ENCODE assay signal across 26 cellular contexts in genomic region chr15:82995076-82995475, GRCh38. TPM values are rescaled to one million over a fixed set of nuclear protein-coding genes. Genes with fewer than 3 reads are reported as not detected.
DNase-seq lines count a peak whose midpoint lies in the region; ATAC-seq, FAIRE-seq and TF ChIP-seq lines count a peak whose summit lies in the region.
"Had no signal": no experiment of that assay in that cellular context is flagged by ENCODE, and none has a peak within 500 bp of the region (broad histone marks: within the 10 kb centered on the region; RNA-seq: fewer than 3 reads in every experiment).

No MANE protein-coding gene starts in this region.

- H3K4me1 Mint-ChIP-seq in osteocyte (ENCODE audit: unreplicated experiment), result peaks cover 3% of the 10 kb centered on the region

- no peak for TF ChIP-seq EP300 in A549 (IDR thresholded peaks at IDR 0.05)

- ATAC-seq in A549, result peak; percentile 9 to 23; a peak in 1 of 6 replicates
- ATAC-seq: GM12878 had no signal

- no peaks in the 10 kb centered on the region for H3K79me2 ChIP-seq in osteoblast (ENCODE audit: insufficient read depth, low read length)

- H3K4me3 Mint-ChIP-seq in osteocyte (ENCODE audit: unreplicated experiment), result no peak overlapping the region

- FAIRE-seq in A549 (lab: Jason Lieb, UNC) (no peak), D721Med (lab: Jason Lieb, UNC) (peak; percentile 96)
- FAIRE-seq: A204.1, GM12878, GM19239, H1 had no signal

- no peak overlapping the region for H2AFZ ChIP-seq in osteoblast (ENCODE audit: low read length)
- H2AFZ ChIP-seq: GM23248 had no signal

- H3K27ac Mint-ChIP-seq in osteocyte (ENCODE audit: unreplicated experiment), result no peak overlapping the region

- CTCF ChIA-PET in A549 (lab: Yijun Ruan, JAX), result interaction anchor here (0.6 to 2.3 kb wide), 5 partner anchors 10 to 518 kb away, joined by 4 to 11 read pairs (median 8); partner anchors contain the start of gene C15orf40

- no peaks in the 10 kb centered on the region for H3K27me3 ChIP-seq in osteoblast (ENCODE audit: insufficient read depth, low read length)
- H3K27me3 ChIP-seq: BE2C had no signal

- H3K9me3 ChIP-seq in A549 (no peaks in the 10 kb centered on the region), osteoblast (ENCODE audit: low read depth, low read length) (no peaks in the 10 kb centered on the region)
- H3K9me3 ChIP-seq: BE2C had no signal

- no peaks in the 10 kb centered on the region for H3K36me3 ChIP-seq in osteoblast (ENCODE audit: insufficient read depth, low read length)

- H3K4me1 ChIP-seq in A549 (peaks cover 2% of the 10 kb centered on the region; the same call in 1 of the 3 replicates), osteoblast (ENCODE audit: insufficient read depth, low read length) (peaks cover 5% of the 10 kb centered on the region)
- H3K4me1 ChIP-seq: BE2C had no signal

- peaks cover 9% of the 10 kb centered on the region for H3K36me3 Mint-ChIP-seq in osteocyte (ENCODE audit: unreplicated experiment)

- H3K4me2 ChIP-seq in A549, result no peak overlapping the region
- no peak overlapping the region for H3K4me2 ChIP-seq in osteoblast (ENCODE audit: insufficient read depth, low read length)

- H3K27ac ChIP-seq in A549, result no peak overlapping the region
- no peak overlapping the region for H3K27ac ChIP-seq in osteoblast (ENCODE audit: low read depth, low read length)
- H3K27ac ChIP-seq: 22Rv1, GM23248 had no signal

- H4K20me1 ChIP-seq in osteoblast (ENCODE audit: insufficient read depth, low read length), result no peaks in the 10 kb centered on the region

- no peak for TF ChIP-seq CTCF in A549 (IDR thresholded peaks at IDR 0.05)
- no peak for TF ChIP-seq CTCF in D721Med (IDR thresholded peaks at IDR 0.05; ENCODE audit: insufficient read depth, missing control alignments)
- no peak for TF ChIP-seq CTCF in osteocyte (IDR thresholded peaks at IDR 0.05)
- no peak for TF ChIP-seq CTCF in osteoblast (IDR thresholded peaks at IDR 0.05; ENCODE audit: extremely low read depth, low read depth, low read length)

- no peak for TF ChIP-seq POLR2A in A549 (IDR thresholded peaks at IDR 0.05; ENCODE audit: low read length)

- no peak for TF ChIP-seq RAD21 in A549 (conservative IDR thresholded peaks at IDR 0.05 in 1 of 2, IDR thresholded peaks at IDR 0.05 in 1 of 2)

- WGBS in A549 (ENCODE audit: missing lambda C conversion rate), result 92% methylated on average over 2 of the region's 2 CpGs

- POLR2A ChIA-PET in A549 (lab: Yijun Ruan, JAX), result no interaction called here

- H3K9me3 Mint-ChIP-seq in osteocyte (ENCODE audit: unreplicated experiment), result no peaks in the 10 kb centered on the region
- H3K9me3 Mint-ChIP-seq: CD4-positive, alpha-beta memory T cell had no signal

- H3K4me3 ChIP-seq in A549 (no peak overlapping the region), osteoblast (ENCODE audit: insufficient read depth, low read length) (no peak overlapping the region)
- H3K4me3 ChIP-seq: GM12878, GM23248 had no signal

- no peak for DNase-seq in A549 (ENCODE audit: low read depth in 1 of 2, low spot score in 1 of 2)
- DNase-seq in D721Med (ENCODE audit: insufficient read length, low spot score), result peak; percentile 40
- DNase-seq in NCI-H82 treated with DMSO at 0.1 percent for 48 hours (lab: John Stamatoyannopoulos, UW; ENCODE audit: unreplicated experiment), result peak; percentile 86
- peak; percentile 62 for DNase-seq in osteocyte (ENCODE audit: extremely low spot score, unreplicated experiment)
- no peak for DNase-seq in SKM-1 (lab: John Stamatoyannopoulos, UW; ENCODE audit: unreplicated experiment)
- DNase-seq in osteoblast (ENCODE audit: insufficient read length, low spot score, missing footprints), result no peak
- no peak for DNase-seq in kidney glomerular epithelial cell (lab: John Stamatoyannopoulos, UW)
- DNase-seq: ACHN; AML-193; BE2C; C1 segment of cervical spinal cord; Calu3; CD4-positive, alpha-beta memory T cell; COR-L47; DMS 273 treated with DMSO at 0.1 percent for 48 hours; DMS79; EL; GDM1; GM23248; H7; HCEC 1CT had no signal

- H3K27me3 Mint-ChIP-seq in osteocyte (ENCODE audit: unreplicated experiment), result no peaks in the 10 kb centered on the region
- H3K27me3 Mint-ChIP-seq: CD4-positive, alpha-beta memory T cell had no signal

TF ChIP-seq in A549, 52 proteins besides CTCF, POLR2A, EP300 and RAD21:
- TF ChIP-seq JUN (IDR thresholded peaks at IDR 0.05) (no peak), TFCP2L1 (CRISPR knock-in tag; IDR thresholded peaks at IDR 0.05) (no peak)
TF ChIP-seq in A549: peak in this region for 0.

RNA-seq across cellular contexts. Expression of gene RAMAC, which starts 9.1 kb away (rescaled TPM):
- 50.3 and 68.1 TPM in 2 replicates for polyA plus RNA-seq in A549 (2011; rRNA removed)
- 17.9 and 19.9 TPM in 2 replicates for polyA plus RNA-seq in A549 (2012; cell fraction: cytosol; rRNA removed)
- 6.5 and 10.0 TPM in 2 replicates for polyA plus RNA-seq in A549 (2012; cell fraction: nucleus; rRNA removed)
- polyA plus RNA-seq in A549 (2017; fragmentation: RNase III; extraction: RNeasy Plus Mini Kit Qiagen cat#74134 plus additional on column Dnase treatment), result 38.9 to 40.8 TPM (median 39.7 TPM) in 3 replicates
- polyA minus RNA-seq in A549 (2011; rRNA and poly(A)+ RNA removed), result 15.3 and 24.5 TPM in 2 replicates
- total RNA-seq in osteocyte, result 19.7 and 23.8 TPM in 2 replicates
- 25.6 and 26.4 TPM in 2 replicates for total RNA-seq in osteoblast

RNA-seq across cellular contexts. Expression of gene C15orf40, which starts 16.4 kb away (rescaled TPM):
- 48.0 and 54.1 TPM in 2 replicates for polyA plus RNA-seq in A549 (2011; rRNA removed)
- 45.1 and 46.3 TPM in 2 replicates for polyA plus RNA-seq in A549 (2012; cell fraction: cytosol; rRNA removed)
- 10.8 and 13.8 TPM in 2 replicates for polyA plus RNA-seq in A549 (2012; cell fraction: nucleus; rRNA removed)
- 45.1 to 55.0 TPM (median 47.0 TPM) in 3 replicates for polyA plus RNA-seq in A549 (2017; fragmentation: RNase III; extraction: RNeasy Plus Mini Kit Qiagen cat#74134 plus additional on column Dnase treatment)
- 15.9 and 19.0 TPM in 2 replicates for polyA minus RNA-seq in A549 (2011; rRNA and poly(A)+ RNA removed)
- total RNA-seq in osteocyte, result 22.2 and 24.5 TPM in 2 replicates
- total RNA-seq in osteoblast, result 10.9 and 13.4 TPM in 2 replicates

RNA-seq across cellular contexts. Expression of gene HOMER2, which starts 42.6 kb away (rescaled TPM):
- polyA plus RNA-seq in A549 (2011; rRNA removed) (13.3 and 15.4 TPM in 2 replicates), A549 (2017; fragmentation: RNase III; extraction: RNeasy Plus Mini Kit Qiagen cat#74134 plus additional on column Dnase treatment) (9.4 to 11.0 TPM (median 10.2 TPM) in 3 replicates)
- polyA plus RNA-seq in A549 (2012; cell fraction: cytosol; rRNA removed), result 10.4 and 10.5 TPM in 2 replicates
- 6.7 and 7.3 TPM in 2 replicates for polyA plus RNA-seq in A549 (2012; cell fraction: nucleus; rRNA removed)
- polyA minus RNA-seq in A549 (2011; rRNA and poly(A)+ RNA removed), result 31.2 and 34.6 TPM in 2 replicates
- total RNA-seq in osteocyte (3.2 and 6.3 TPM in 2 replicates), osteoblast (7.7 and 11.6 TPM in 2 replicates)

Comparison
In these comparisons a context has a peak if more than half of its experiments do, and no peak if none do; other contexts are left out.
1. DNase-seq: peak in D721Med (single experiment), NCI-H82 treated with DMSO at 0.1 percent for 48 hours (single experiment) and osteocyte (single experiment); none in A549 (0 of 2), SKM-1 (single experiment), osteoblast (single experiment) and kidney glomerular epithelial cell (single experiment).